14 cellular contexts compared by ENCODE assay signal in genomic region chr11:71608272-71608671, GRCh38. TPM values are rescaled to one million over a fixed set of nuclear protein-coding genes. Genes with fewer than 3 reads are reported as not detected.
A peak's percentile ranks its signal among the peaks of the same experiment; 100 is the strongest.
DNase-seq lines count a peak whose midpoint lies in the region; ATAC-seq and TF ChIP-seq lines count a peak whose summit lies in the region.
"Not testable (repeated sequence)": the region's sequence is repeated elsewhere in the genome, so short reads cannot be mapped to it uniquely, and the experiment has no call there.
"Had no signal": no experiment of that assay in that cellular context is flagged by ENCODE, and none has a peak within 500 bp of the region (broad histone marks: within the 10 kb centered on the region; RNA-seq: fewer than 3 reads in every experiment).

No MANE protein-coding gene starts in this region.

- POLR2A ChIA-PET in WTC11 (lab: Charles Lee), result not testable (repeated sequence)

- ATAC-seq in WTC11, result not testable (repeated sequence)

- peak overlapping the region; percentile 21 for H3K4me2 ChIP-seq in H9 (ENCODE audit: insufficient read depth, insufficient read length, low read length)
- H3K4me2 ChIP-seq in parathyroid adenoma (ENCODE audit: low read length), result not testable (repeated sequence)

- not testable (repeated sequence) for H4K5ac ChIP-seq in H9 (ENCODE audit: insufficient read length, low read depth, low read length)

- not testable (repeated sequence) for H3K27ac Mint-ChIP-seq in H9, WTC11, endodermal cell

- H3K9ac ChIP-seq in H9 (ENCODE audit: extremely low read depth, insufficient read length, low read length); HUES64 (ENCODE audit: low read depth, low read length); endodermal cell (ENCODE audit: extremely low read depth, low read length, poor library complexity, severe bottlenecking); parathyroid adenoma: not testable (repeated sequence)

- not testable (repeated sequence) for H2BK120ac ChIP-seq in H9 (ENCODE audit: low read depth, low read length, poor library complexity, severe bottlenecking)

- H3K36me3 ChIP-seq in HUES64 (ENCODE audit: insufficient read depth, low read length); endodermal cell (ENCODE audit: control insufficient read depth, insufficient read depth, low read length); iPS DF 6.9 (ENCODE audit: control insufficient read depth, insufficient read depth, low read length); parathyroid adenoma (ENCODE audit: control insufficient read depth, insufficient read depth, low read length): not testable (repeated sequence)

- peaks cover 75% of the 10 kb centered on the region for H3K27me3 Mint-ChIP-seq in H9 (ENCODE audit: low read depth)
- peaks cover 72% of the 10 kb centered on the region for H3K27me3 Mint-ChIP-seq in WTC11 (ENCODE audit: low read depth)
- peaks cover 33% of the 10 kb centered on the region for H3K27me3 Mint-ChIP-seq in endodermal cell (ENCODE audit: insufficient read depth)

- not testable (repeated sequence) for H3K14ac ChIP-seq in H9 (ENCODE audit: insufficient read depth, low read length)

- H3K4me3 ChIP-seq in HUES64 (ENCODE audit: low read length), result peak overlapping the region; percentile 27; the same call in 1 of the 2 replicates
- not testable (repeated sequence) for H3K4me3 ChIP-seq in endodermal cell (ENCODE audit: low read length); parathyroid adenoma (ENCODE audit: low read depth, low read length)
- peak overlapping the region; percentile 22; the same call in 1 of the 2 replicates for H3K4me3 ChIP-seq in iPS DF 6.9 (ENCODE audit: low read length)

- not testable (repeated sequence) for H2BK5ac ChIP-seq in H9 (ENCODE audit: insufficient read length, low read length)

- not testable (repeated sequence) for H3K4me1 ChIP-seq in H9 (ENCODE audit: insufficient read depth, low read length); HUES64 (ENCODE audit: insufficient read depth, low read length); endodermal cell (ENCODE audit: control insufficient read depth, insufficient read depth, low read length); iPS DF 6.9 (ENCODE audit: control insufficient read depth, insufficient read depth, low read length); parathyroid adenoma

- not testable (repeated sequence) for H3K9me3 Mint-ChIP-seq in H9, WTC11, endodermal cell

- H3K36me3 Mint-ChIP-seq in H9 (ENCODE audit: insufficient read depth in 1 of 3, low read depth in 3 of 3); WTC11; endodermal cell (ENCODE audit: low read depth): not testable (repeated sequence)

- not testable (repeated sequence) for H3K23ac ChIP-seq in H9 (ENCODE audit: insufficient read length, low read depth, low read length)

- H3T11ph ChIP-seq in H9 (ENCODE audit: low read length), result not testable (repeated sequence)

- not testable (repeated sequence) for H2BK15ac ChIP-seq in H9 (ENCODE audit: low read depth, low read length)

- H4K91ac ChIP-seq in H9 (ENCODE audit: insufficient read length, low read depth, low read length), result not testable (repeated sequence)

- not testable (repeated sequence) for TF ChIP-seq CTCF in H9 (conservative IDR thresholded peaks at IDR 0.05); WTC11 (IDR thresholded peaks at IDR 0.05); endodermal cell (conservative IDR thresholded peaks at IDR 0.05); parathyroid adenoma (IDR thresholded peaks at IDR 0.05)

- CTCF ChIA-PET in WTC11 (lab: Charles Lee), result not testable (repeated sequence)

- not testable (repeated sequence) for H3K9me3 ChIP-seq in H9 (ENCODE audit: control insufficient read depth, low read depth, low read length); HUES64 (ENCODE audit: insufficient read depth, low read depth, low read length); endodermal cell (ENCODE audit: control insufficient read depth, low read length); iPS DF 6.9 (ENCODE audit: control insufficient read depth, insufficient read depth, low read length); parathyroid adenoma (ENCODE audit: control insufficient read depth, low read length)

- H3K18ac ChIP-seq in H9 (ENCODE audit: insufficient read length, low read depth, low read length), result not testable (repeated sequence)

- H3K23me2 ChIP-seq in H9 (ENCODE audit: insufficient read length, low read depth, low read length, poor library complexity, severe bottlenecking), result not testable (repeated sequence)

- not testable (repeated sequence) for H2BK12ac ChIP-seq in H9 (ENCODE audit: insufficient read length, low read depth, low read length)

- H3K4ac ChIP-seq in H9 (ENCODE audit: low read depth, low read length), result not testable (repeated sequence)

- H3K79me1 ChIP-seq in H9 (ENCODE audit: insufficient read depth, low read depth, low read length, poor library complexity, severe bottlenecking), result not testable (repeated sequence)

- not testable (repeated sequence) for H3K27me3 ChIP-seq in H9 (ENCODE audit: insufficient read depth, low read length); endodermal cell (ENCODE audit: control insufficient read depth, insufficient read depth, low read length, poor library complexity, severe bottlenecking); iPS DF 6.9 (ENCODE audit: control insufficient read depth, insufficient read depth, low read length); parathyroid adenoma (ENCODE audit: control insufficient read depth, insufficient read depth, low read length)
- peaks cover 36% of the 10 kb centered on the region for H3K27me3 ChIP-seq in HUES64 (ENCODE audit: insufficient read depth, low read length)

- H4K8ac ChIP-seq in H9 (replicated peaks; ENCODE audit: insufficient read length, low read depth, low read length), result not testable (repeated sequence)

- not testable (repeated sequence) for H3K56ac ChIP-seq in H9 (ENCODE audit: insufficient read length, low read depth, low read length)

- H4K20me1 ChIP-seq in H9 (ENCODE audit: control insufficient read depth, insufficient read depth, insufficient read length), result not testable (repeated sequence)

- no CpG with 5 or more reads among the region's 21 CpGs for WGBS in H9 (ENCODE audit: extremely low coverage, insufficient read length, low lambda C conversion rate)
- WGBS in HUES64, result 14% methylated on average over 13 of the region's 21 CpGs
- WGBS in endodermal cell (ENCODE audit: insufficient coverage in 1 of 2, insufficient read length in 1 of 2), 2 experiments, result 27% methylated on average over 10 of the region's 21 CpGs; no CpG with 5 or more reads in 1 of the 2 experiments
- no CpG with 5 or more reads among the region's 21 CpGs for WGBS in iPS DF 6.9 (ENCODE audit: insufficient coverage, insufficient read length)

- H3K27ac ChIP-seq in H9 (ENCODE audit: insufficient read length, low read depth, low read length); HUES64 (ENCODE audit: low read depth, low read length); endodermal cell (ENCODE audit: low read depth, low read length); iPS DF 6.9 (ENCODE audit: low read length): not testable (repeated sequence)
- peak overlapping the region; percentile 36 for H3K27ac ChIP-seq in parathyroid adenoma

- H3K4me3 Mint-ChIP-seq in H9 (peak overlapping the region; percentile 17 to 26; a peak in 3 of 5 replicates), WTC11 (peak overlapping the region; percentile 37), endodermal cell (peak overlapping the region; percentile 59)

- not testable (repeated sequence) for H2AK5ac ChIP-seq in H9 (ENCODE audit: insufficient read length, low read length)

- not testable (repeated sequence) for H2AFZ ChIP-seq in H9 (ENCODE audit: low read length); parathyroid adenoma

- not testable (repeated sequence) for H3K79me2 ChIP-seq in H9 (ENCODE audit: insufficient read depth, low read length); parathyroid adenoma

- H2BK20ac ChIP-seq in H9 (ENCODE audit: low read depth, low read length, poor library complexity, severe bottlenecking), result not testable (repeated sequence)

- H3K4me1 Mint-ChIP-seq in H9, WTC11, endodermal cell: not testable (repeated sequence)

- DNase-seq in H9; WTC11 (ENCODE audit: low spot score); endodermal cell; iPS DF 6.9 (ENCODE audit: low read depth, low spot score): not testable (repeated sequence)

RNA-seq across cellular contexts. Expression of gene KRTAP5-11, which starts 25.6 kb away (rescaled TPM):
- not detected in 2 replicates for total RNA-seq in H9 (2021)
- polyA plus RNA-seq in HUES64 (2013, experiment 1 of 2), result not detected
- not detected for polyA plus RNA-seq in HUES64 (2013, experiment 2 of 2)
- not detected in 3 replicates for total RNA-seq in WTC11 (2021)
- 1 to 10 TPM; 2.9 to 5.7 TPM for total RNA-seq in endodermal cell
- polyA plus RNA-seq in endodermal cell (2013, experiment 1 of 2), result not detected
- polyA plus RNA-seq in endodermal cell (2013, experiment 2 of 2), result not detected
- total RNA-seq: A172; A673; Calu3; CD4-positive, alpha-beta memory T cell; Daoy; G401; HFFc6 had no signal
- polyA plus RNA-seq: BJ; CD4-positive, alpha-beta memory T cell had no signal

RNA-seq across cellular contexts. Expression of gene KRTAP5-10, which starts 42.9 kb away (rescaled TPM):
- total RNA-seq in H9 (2021) (not detected in 2 replicates), WTC11 (2021) (not detected in 3 replicates), endodermal cell (under 1 TPM in 1 of 2 donors, not detected in 1; 0.29 TPM)
- not detected for polyA plus RNA-seq in HUES64 (2013, experiment 1 of 2)
- not detected for polyA plus RNA-seq in HUES64 (2013, experiment 2 of 2)
- not detected for polyA plus RNA-seq in endodermal cell (2013, experiment 1 of 2)
- not detected for polyA plus RNA-seq in endodermal cell (2013, experiment 2 of 2)
- total RNA-seq: A172; A673; Calu3; CD4-positive, alpha-beta memory T cell; Daoy; G401; HFFc6 had no signal
- polyA plus RNA-seq: CD4-positive, alpha-beta memory T cell had no signal
